Comparison of ENCODE assay signal across 22 cellular contexts in genomic region chr21:35953570-35953969, GRCh38.
DNase-seq lines count a peak whose midpoint lies in the region; TF ChIP-seq lines count a peak whose summit lies in the region.
"Had no signal": no experiment of that assay in that cellular context is flagged by ENCODE, and none has a peak within 500 bp of the region (broad histone marks: within the 10 kb centered on the region; RNA-seq: fewer than 3 reads in every experiment).

No MANE protein-coding gene starts in this region.

- no peak overlapping the region for H3K4me3 Mint-ChIP-seq in progenitor cell of endocrine pancreas (ENCODE audit: low read depth)
- H3K4me3 Mint-ChIP-seq in endothelial cell (ENCODE audit: unreplicated experiment), result no peak overlapping the region
- H3K4me3 Mint-ChIP-seq: activated CD4-positive, alpha-beta memory T cell treated with anti-CD3 and anti-CD28 coated beads, Interleukin-2, amount 10 ng/mL, durations not matched to agents 7 days and 5 days; activated naive CD4-positive, alpha-beta T cell treated with anti-CD3 and anti-CD28 coated beads for 36 hours; B cell had no signal

- H3K27ac Mint-ChIP-seq in progenitor cell of endocrine pancreas, result peak overlapping the region; percentile 49
- no peak overlapping the region for H3K27ac Mint-ChIP-seq in endothelial cell (ENCODE audit: unreplicated experiment)
- H3K27ac Mint-ChIP-seq: activated CD4-positive, alpha-beta memory T cell treated with anti-CD3 and anti-CD28 coated beads, Interleukin-2, amount 10 ng/mL, durations not matched to agents 7 days and 5 days; activated naive CD4-positive, alpha-beta T cell treated with anti-CD3 and anti-CD28 coated beads for 36 hours; B cell had no signal

- no peak overlapping the region for H3K27ac ChIP-seq in esophagus squamous epithelium
- H3K27ac ChIP-seq: ascending aorta, gastroesophageal sphincter, right atrium auricular region, thyroid gland had no signal

- TF ChIP-seq CTCF in astrocyte of the spinal cord (IDR thresholded peaks at IDR 0.05; ENCODE audit: low read depth, low read length) (no peak), progenitor cell of endocrine pancreas (IDR thresholded peaks at IDR 0.05; ENCODE audit: unreplicated experiment) (no peak), esophagus squamous epithelium (IDR thresholded peaks at IDR 0.05) (no peak), endothelial cell (IDR thresholded peaks at IDR 0.05; ENCODE audit: unreplicated experiment) (no peak)

- DNase-seq in HuH-7 (ENCODE audit: low spot score), result peak; percentile 33
- peak; percentile 8 for DNase-seq in astrocyte of the spinal cord (ENCODE audit: low read depth, low spot score)
- DNase-seq in iris pigment epithelial cell (ENCODE audit: low read depth), result peak; percentile 28
- DNase-seq in progenitor cell of endocrine pancreas (ENCODE audit: low spot score, unreplicated experiment), result no peak
- no peak for DNase-seq in esophagus squamous epithelium (lab: John Stamatoyannopoulos, UW)
- no peak for DNase-seq in NCI-H82 (lab: John Stamatoyannopoulos, UW)
- no peak for DNase-seq in endothelial cell (ENCODE audit: low spot score)
- DNase-seq: activated CD4-positive, alpha-beta memory T cell treated with anti-CD3 and anti-CD28 coated beads, Interleukin-2, amount 10 ng/mL, durations not matched to agents 7 days and 5 days; activated naive CD4-positive, alpha-beta T cell treated with anti-CD3 and anti-CD28 coated beads for 36 hours; activated T-cell treated with anti-CD3 and anti-CD28 coated beads, Interleukin-2, amount 50 U/mL, for 1 hour; Calu3; cortex of kidney; left cardiac atrium; NCI-H2107; SHP77 treated with DMSO at 0.1 percent for 48 hours; stimulated activated CD4-positive, alpha-beta T cell treated with anti-CD3 and anti-CD28 coated beads, Interleukin-15, amount 100 ng/mL, for 24 hours; stimulated activated naive CD4-positive, alpha-beta T cell had no signal

- peaks cover 0 to 18% (median 0%) of the 10 kb centered on the region in 4 donors for H3K27me3 ChIP-seq in esophagus squamous epithelium
- H3K27me3 ChIP-seq: ascending aorta, right atrium auricular region, thyroid gland had no signal

- H3K9me3 Mint-ChIP-seq in progenitor cell of endocrine pancreas (ENCODE audit: low read depth) (peaks cover 5% of the 10 kb centered on the region), endothelial cell (ENCODE audit: unreplicated experiment) (no peaks in the 10 kb centered on the region)
- H3K9me3 Mint-ChIP-seq: activated CD4-positive, alpha-beta memory T cell treated with anti-CD3 and anti-CD28 coated beads, Interleukin-2, amount 10 ng/mL, durations not matched to agents 7 days and 5 days; activated naive CD4-positive, alpha-beta T cell treated with anti-CD3 and anti-CD28 coated beads for 36 hours had no signal

- H3K36me3 Mint-ChIP-seq in progenitor cell of endocrine pancreas (ENCODE audit: insufficient read depth) (peaks cover 3% of the 10 kb centered on the region), endothelial cell (ENCODE audit: low read depth, unreplicated experiment) (no peaks in the 10 kb centered on the region)

- H3K9me3 ChIP-seq in esophagus squamous epithelium, result no peaks in the 10 kb centered on the region
- H3K9me3 ChIP-seq: ascending aorta, gastroesophageal sphincter, right atrium auricular region, thyroid gland had no signal

- H3K4me1 ChIP-seq in esophagus squamous epithelium, result no peaks in the 10 kb centered on the region
- H3K4me1 ChIP-seq: ascending aorta, gastroesophageal sphincter, right atrium auricular region had no signal

- no peak overlapping the region for H3K4me3 ChIP-seq in astrocyte of the spinal cord (ENCODE audit: low read depth, low read length)
- H3K4me3 ChIP-seq in esophagus squamous epithelium, result no peak overlapping the region
- H3K4me3 ChIP-seq: ascending aorta, gastroesophageal sphincter, right atrium auricular region, thyroid gland had no signal

- H3K36me3 ChIP-seq in esophagus squamous epithelium, result no peaks in the 10 kb centered on the region
- H3K36me3 ChIP-seq: ascending aorta, gastroesophageal sphincter, right atrium auricular region, thyroid gland had no signal

- in situ Hi-C loops in astrocyte of the spinal cord (cut with HindIII; ENCODE audit: low sequenced_read_pairs), result no loop called here

- 24 to 39% methylated on average over 3 of the region's 3 CpGs for WGBS in esophagus squamous epithelium, 2 donors

- intact Hi-C loops in esophagus squamous epithelium (cut with DNase I), result no loop called here

- H3K27me3 Mint-ChIP-seq in progenitor cell of endocrine pancreas (peaks cover 7% of the 10 kb centered on the region), endothelial cell (ENCODE audit: unreplicated experiment) (peaks cover 5% of the 10 kb centered on the region)

- H3K4me1 Mint-ChIP-seq in progenitor cell of endocrine pancreas (ENCODE audit: low read depth), result peaks cover 13% of the 10 kb centered on the region
- H3K4me1 Mint-ChIP-seq in endothelial cell (ENCODE audit: unreplicated experiment), result peaks cover 12% of the 10 kb centered on the region
- H3K4me1 Mint-ChIP-seq: activated CD4-positive, alpha-beta memory T cell treated with anti-CD3 and anti-CD28 coated beads, Interleukin-2, amount 10 ng/mL, durations not matched to agents 7 days and 5 days; B cell had no signal

- no peak for TF ChIP-seq POLR2A in esophagus squamous epithelium (IDR thresholded peaks at IDR 0.05)

Comparison
In these comparisons a context has a peak if more than half of its experiments do, and no peak if none do; other contexts are left out.
1. DNase-seq: peak in HuH-7 (single experiment), astrocyte of the spinal cord (single experiment) and iris pigment epithelial cell (single experiment); none in progenitor cell of endocrine pancreas (single experiment), esophagus squamous epithelium (single experiment), NCI-H82 (single experiment) and endothelial cell (single experiment).